In genomic region chr1:25414157-25414556, GRCh38 we compare ENCODE assay signal across 3 cellular contexts. TPM values are rescaled to one million over a fixed set of nuclear protein-coding genes. Genes with fewer than 3 reads are reported as not detected.
"Had no signal": no experiment of that assay in that cellular context is flagged by ENCODE, and none has a peak within 500 bp of the region (broad histone marks: within the 10 kb centered on the region; RNA-seq: fewer than 3 reads in every experiment).

No MANE protein-coding gene starts in this region.

RNA-seq across cellular contexts. Expression of gene RHCE, which starts 6.5 kb away (rescaled TPM):
- total RNA-seq: mesenteric fat pad, mononuclear cell had no signal
- polyA plus RNA-seq: immature natural killer cell had no signal
